ENCODE assay signal across 20 cellular contexts in the genomic region with DNA sequence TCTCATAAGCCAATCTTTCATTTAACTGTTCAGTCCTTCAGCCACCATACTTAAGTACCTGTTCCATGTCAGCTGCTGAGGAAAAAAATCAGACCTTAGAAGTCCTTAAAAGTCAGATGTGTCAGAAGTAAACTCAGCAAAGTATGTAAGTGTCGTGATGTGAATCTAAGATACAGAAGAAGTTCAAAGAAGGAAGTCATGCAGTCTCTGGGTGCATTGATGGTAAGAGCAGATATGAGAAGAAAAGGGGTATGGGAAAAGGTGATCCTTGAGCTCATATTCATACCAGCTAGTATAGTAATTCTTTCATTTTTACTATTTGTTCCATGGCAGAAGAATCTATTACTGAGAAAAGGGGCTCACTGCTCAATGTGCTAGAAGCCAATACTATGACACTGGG.
"Had no signal": no experiment of that assay in that cellular context is flagged by ENCODE, and none has a peak within 500 bp of the region (broad histone marks: within the 10 kb centered on the region; RNA-seq: fewer than 3 reads in every experiment).

No MANE protein-coding gene starts in this region.

- H3K36me3 Mint-ChIP-seq: IgD-negative memory B cell had no signal

- DNase-seq: Kasumi-1, MM.1S, NCI-H1092 treated with DMSO at 0.1 percent for 48 hours, NCI-H1436, NCI-H187, NCI-H2029, NCI-H2081 treated with DMSO at 0.1 percent for 48 hours, NCI-H2171, NCI-H226, NCI-H446, NCI-H510A, NCI-H524 treated with DMSO at 0.1 percent for 48 hours, NCI-H69, NCI-H774, PC-3, SHP77, SJCRH30 had no signal

- H3K4me3 Mint-ChIP-seq: IgD-negative memory B cell had no signal

- H3K27me3 Mint-ChIP-seq: IgD-negative memory B cell had no signal

- ATAC-seq: K562, Panc1, PC-3 had no signal

- H3K4me1 Mint-ChIP-seq: IgD-negative memory B cell had no signal

- H3K27ac Mint-ChIP-seq: IgD-negative memory B cell had no signal
